ENCODE assay signal across 8 cellular contexts in the genomic region with DNA sequence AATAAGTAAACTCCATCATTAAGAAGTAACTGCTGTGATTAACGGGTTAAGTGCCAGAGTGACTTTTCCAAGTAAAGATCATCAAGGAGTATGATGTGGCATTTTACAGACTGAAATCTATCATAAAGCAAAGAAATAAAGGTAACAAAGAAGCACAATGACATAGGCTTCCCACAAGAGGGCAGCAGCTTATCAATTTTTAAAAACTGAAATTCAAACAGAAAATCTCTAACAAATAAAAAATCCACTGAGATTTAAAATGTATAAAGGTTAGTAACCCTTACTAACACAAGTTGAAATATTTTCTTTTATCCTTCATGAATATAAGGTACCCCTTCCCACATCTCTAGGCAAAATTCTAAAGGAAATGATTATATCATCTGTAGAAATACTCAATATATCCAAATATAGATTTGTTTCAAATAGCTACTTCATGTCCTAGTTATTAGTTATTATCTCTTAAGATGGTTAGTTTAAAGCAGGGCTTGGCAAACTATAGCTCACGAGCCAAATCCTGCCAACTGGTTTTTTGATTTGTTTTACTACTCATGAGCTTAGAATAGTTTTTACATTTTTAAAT. TPM values are rescaled to one million over a fixed set of nuclear protein-coding genes. Genes with fewer than 3 reads are reported as not detected.
DNase-seq lines count a peak whose midpoint lies in the region; ATAC-seq and TF ChIP-seq lines count a peak whose summit lies in the region.

No MANE protein-coding gene starts in this region.

- intact Hi-C loops in heart left ventricle (cut with DNase I), result loop anchor here (1.0 to 10.0 kb wide), 6 partner anchors 180 to 630 kb away; no protein-coding TSS in a partner anchor
- intact Hi-C loops in cardiac septum (cut with DNase I), result loop anchor here (2.0 kb wide), 1 partner anchor 180 kb away; no protein-coding TSS in a partner anchor
- intact Hi-C loops in spleen (cut with DNase I; ENCODE audit: low total_unique reads), result loop anchor here (2.0 kb wide), 1 partner anchor 180 kb away; no protein-coding TSS in a partner anchor

- no peak for TF ChIP-seq POLR2A in heart left ventricle (IDR thresholded peaks at IDR 0.05)
- no peak for TF ChIP-seq POLR2A in gastroesophageal sphincter (IDR thresholded peaks at IDR 0.05)
- TF ChIP-seq POLR2A in spleen (IDR thresholded peaks at IDR 0.05), result no peak

- no peak for ATAC-seq in heart left ventricle
- ATAC-seq in gastroesophageal sphincter, result no peak
- ATAC-seq in HG02798 (IDR thresholded peaks at IDR 0.05; ENCODE audit: poor library complexity, unreplicated experiment), result no peak
- no peak for ATAC-seq in GM19351 (IDR thresholded peaks at IDR 0.05; ENCODE audit: unreplicated experiment)

- H3K4me3 ChIP-seq in heart left ventricle (no peak overlapping the region), LNCaP clone FGC (ENCODE audit: low read depth, low read length) (no peak overlapping the region), gastroesophageal sphincter (no peak overlapping the region), spleen (no peak overlapping the region)

- no peak for DNase-seq in heart left ventricle
- no peak for DNase-seq in cardiac septum (ENCODE audit: low spot score)
- DNase-seq in LNCaP clone FGC (ENCODE audit: low read depth), result no peak
- DNase-seq in spleen, result no peak

- peaks cover 0 to 53% (median 20%) of the 10 kb centered on the region in 9 donors for H3K36me3 ChIP-seq in heart left ventricle
- peaks cover 0 to 17% of the 10 kb centered on the region in 2 donors for H3K36me3 ChIP-seq in gastroesophageal sphincter
- H3K36me3 ChIP-seq in spleen, result peaks cover 0 to 53% (median 13%) of the 10 kb centered on the region in 6 donors

- 48 to 59% (median 53%) methylated on average over 2 of the region's 2 CpGs for WGBS in heart left ventricle, 4 donors
- 16 to 32% methylated on average over 2 of the region's 2 CpGs for WGBS in gastroesophageal sphincter (ENCODE audit: low coverage in 1 of 2), 2 donors
- WGBS in spleen, 5 donors, result 53 to 73% (median 60%) methylated on average over 2 of the region's 2 CpGs

- H3K27me3 ChIP-seq in heart left ventricle (no peaks in the 10 kb centered on the region), gastroesophageal sphincter (no peaks in the 10 kb centered on the region), spleen (replicated peaks in 1 of 7) (no peaks in the 10 kb centered on the region)

- H3K4me1 ChIP-seq in heart left ventricle, result peaks cover 0 to 13% (median 5%) of the 10 kb centered on the region in 12 donors
- H3K4me1 ChIP-seq in gastroesophageal sphincter, result peaks cover 0 to 18% (median 0%) of the 10 kb centered on the region in 3 donors
- H3K4me1 ChIP-seq in spleen, result peaks cover 0 to 59% (median 37%) of the 10 kb centered on the region in 6 donors

- no peak for TF ChIP-seq EP300 in gastroesophageal sphincter (IDR thresholded peaks at IDR 0.05)

- H3K9me3 ChIP-seq in heart left ventricle, result no peaks in the 10 kb centered on the region
- no peaks in the 10 kb centered on the region for H3K9me3 ChIP-seq in gastroesophageal sphincter
- no peaks in the 10 kb centered on the region for H3K9me3 ChIP-seq in spleen

- TF ChIP-seq CTCF in heart left ventricle (IDR thresholded peaks at IDR 0.05) (peak; percentile 62 to 90 (median 82)), LNCaP clone FGC (IDR thresholded peaks at IDR 0.05; ENCODE audit: control insufficient read depth, extremely low read depth, insufficient read depth) (peak; percentile 70), VCaP (conservative IDR thresholded peaks at IDR 0.05) (peak; percentile 87), gastroesophageal sphincter (IDR thresholded peaks at IDR 0.05) (peak; percentile 62 to 75 (median 65)), spleen (IDR thresholded peaks at IDR 0.05 in 8 of 11, conservative IDR thresholded peaks at IDR 0.05 in 3 of 11) (peak; percentile 30 to 78 (median 71))

- H3K27ac ChIP-seq in heart left ventricle, result no peak overlapping the region
- no peak overlapping the region for H3K27ac ChIP-seq in VCaP
- no peak overlapping the region for H3K27ac ChIP-seq in gastroesophageal sphincter
- peak overlapping the region in 4 of 8 donors; percentile 4 to 34 (median 14) for H3K27ac ChIP-seq in spleen

RNA-seq across cellular contexts. Expression of gene FAM3C, which starts 29.2 kb away (rescaled TPM):
- total RNA-seq in heart left ventricle (10 to 100 TPM; 35.7 to 52.1 (median 45.3) TPM), cardiac septum (51.0 TPM), gastroesophageal sphincter (10 to 100 TPM; 27.4 to 48.1 (median 31.8) TPM), spleen (10 to 100 TPM; 45.8 to 69.2 (median 56.3) TPM)
- polyA plus RNA-seq in heart left ventricle (10 to 100 TPM; 20.6 to 97.2 TPM), spleen (10 to 100 TPM; 35.4 to 45.4 (median 36.7) TPM)

RNA-seq across cellular contexts. Expression of gene WNT16, which starts 38.1 kb away (rescaled TPM):
- total RNA-seq in heart left ventricle (under 1 TPM in 1 of 9 donors, not detected in 8; 0.19 TPM), cardiac septum (0.11 TPM), gastroesophageal sphincter (under 1 TPM in 3 of 4 donors, not detected in 1; 0.13 to 0.17 (median 0.16) TPM), spleen (1 to 10 TPM in 3 of 7 donors, under 1 TPM in 4; 0.39 to 3.2 (median 0.95) TPM)
- polyA plus RNA-seq in heart left ventricle (not detected), spleen (1 to 10 TPM in 1 of 3 donors, under 1 TPM in 2; 0.33 to 1.4 (median 0.96) TPM)
